Comparison of ENCODE assay signal across 8 cellular contexts in genomic region chr6:165439928-165440554, GRCh38.
DNase-seq lines count a peak whose midpoint lies in the region; ATAC-seq and TF ChIP-seq lines count a peak whose summit lies in the region.

No MANE protein-coding gene starts in this region.

- peaks cover 15% of the 10 kb centered on the region for H3K9me3 Mint-ChIP-seq in WTC11

- no peak overlapping the region for H3K9ac ChIP-seq in SK-N-SH

- no peaks in the 10 kb centered on the region for H3K79me2 ChIP-seq in SK-N-SH (ENCODE audit: insufficient read depth)

- H3K4me3 Mint-ChIP-seq in WTC11 = no peak overlapping the region

- no peaks in the 10 kb centered on the region for H3K27me3 Mint-ChIP-seq in WTC11 (ENCODE audit: low read depth)

- no peaks in the 10 kb centered on the region for H3K9me2 ChIP-seq in SK-N-SH

- H3K27ac ChIP-seq in SK-N-SH (ENCODE audit: low read depth in 2 of 2, low read length in 1 of 2) (no peak overlapping the region), coronary artery (no peak overlapping the region)

- ATAC-seq in SK-N-SH treated with all-trans-retinoic acid at 6 μM for 48 hours (no peak), WTC11 (peak; percentile 47), GM21576 (IDR thresholded peaks at IDR 0.05; ENCODE audit: unreplicated experiment) (no peak)

- DNase-seq in SK-N-SH = peak; percentile 27
- peak; percentile 64 for DNase-seq in LNCaP clone FGC (ENCODE audit: low read depth)
- DNase-seq in WTC11 (ENCODE audit: low spot score) = no peak
- peak; percentile 26 for DNase-seq in kidney epithelial cell (ENCODE audit: low read depth)
- no peak for DNase-seq in coronary artery (ENCODE audit: low spot score)
- DNase-seq in NCI-H524 treated with DMSO at 0.1 percent for 48 hours (lab: John Stamatoyannopoulos, UW) = no peak

- 28% methylated on average over 4 of the region's 4 CpGs for WGBS in SK-N-SH (ENCODE audit: low lambda C conversion rate)

- H3K9me3 ChIP-seq in SK-N-SH = no peaks in the 10 kb centered on the region; the same call in 1 of the 2 replicates

- POLR2A ChIA-PET in SK-N-SH (lab: Yijun Ruan, JAX) = no interaction called here
- POLR2A ChIA-PET in WTC11 (lab: Charles Lee) = no interaction called here

- no peaks in the 10 kb centered on the region for H3K4me1 ChIP-seq in SK-N-SH (ENCODE audit: control insufficient read depth in 1 of 2, insufficient read depth in 2 of 2, low read depth in 1 of 2, low read length in 1 of 2)

- H3K27ac Mint-ChIP-seq in WTC11 = no peak overlapping the region

- H3K36me3 Mint-ChIP-seq in WTC11 = peaks cover 18% of the 10 kb centered on the region

- no peaks in the 10 kb centered on the region for H3F3A ChIP-seq in SK-N-SH (replicated peaks; ENCODE audit: insufficient read depth)

- TF ChIP-seq RAD21 in SK-N-SH (IDR thresholded peaks at IDR 0.05; ENCODE audit: low read length) = peak; percentile 73

- H3K27me3 ChIP-seq in SK-N-SH (ENCODE audit: insufficient read depth) = no peaks in the 10 kb centered on the region
- no peaks in the 10 kb centered on the region for H3K27me3 ChIP-seq in kidney epithelial cell (ENCODE audit: control insufficient read depth, insufficient read depth, low read length)

- H2AFZ ChIP-seq in SK-N-SH (ENCODE audit: low read depth) = no peak overlapping the region

- no peaks in the 10 kb centered on the region for H3K36me3 ChIP-seq in SK-N-SH (replicated peaks in 1 of 2; ENCODE audit: control insufficient read depth in 1 of 2, insufficient read depth in 2 of 2, low read length in 1 of 2)
- H3K36me3 ChIP-seq in kidney epithelial cell (ENCODE audit: control insufficient read depth, insufficient read depth, low read length) = no peaks in the 10 kb centered on the region

- H4K20me1 ChIP-seq in SK-N-SH (ENCODE audit: insufficient read depth) = no peaks in the 10 kb centered on the region

- H3K4me3 ChIP-seq in SK-N-SH (ENCODE audit: low read depth in 2 of 2, low read length in 1 of 2) (no peak overlapping the region; a peak in 1 of 4 replicates), LNCaP clone FGC (ENCODE audit: low read depth, low read length) (no peak overlapping the region), kidney epithelial cell (ENCODE audit: low read depth, low read length) (no peak overlapping the region), coronary artery (no peak overlapping the region)

- TF ChIP-seq EP300 in SK-N-SH (IDR thresholded peaks at IDR 0.05; ENCODE audit: borderline replicate concordance in 1 of 2, low read depth in 1 of 2, low read length in 1 of 2) = no peak

- no peak overlapping the region for H3K4me2 ChIP-seq in SK-N-SH

- CTCF ChIA-PET in SK-N-SH (lab: Yijun Ruan, JAX) (interaction anchor here (0.7 to 5.9 kb wide), 47 partner anchors 9 to 673 kb away, joined by 3 to 130 read pairs (median 4); no protein-coding TSS in a partner anchor), WTC11 (lab: Charles Lee) (interaction anchor here (0.7 to 3.3 kb wide), 38 partner anchors 8 to 419 kb away, joined by 3 to 25 read pairs (median 5); no protein-coding TSS in a partner anchor)

- TF ChIP-seq CTCF in SK-N-SH (IDR thresholded peaks at IDR 0.05) = peak; percentile 70
- peak; percentile 61 for TF ChIP-seq CTCF in LNCaP clone FGC (IDR thresholded peaks at IDR 0.05; ENCODE audit: control insufficient read depth, extremely low read depth, insufficient read depth)
- TF ChIP-seq CTCF in WTC11 (IDR thresholded peaks at IDR 0.05) = no peak
- TF ChIP-seq CTCF in kidney epithelial cell (IDR thresholded peaks at IDR 0.05; ENCODE audit: insufficient read depth, low read length, poor library complexity, severe bottlenecking) = peak; percentile 53
- TF ChIP-seq CTCF in coronary artery (IDR thresholded peaks at IDR 0.05) = no peak

- H3K4me1 Mint-ChIP-seq in WTC11 = no peaks in the 10 kb centered on the region

TF ChIP-seq in SK-N-SH, 30 proteins besides CTCF, POLR2A, EP300 and RAD21:
- no peak for TF ChIP-seq RFX5 (IDR thresholded peaks at IDR 0.05; ENCODE audit: low read length)
- TF ChIP-seq SMC3 (IDR thresholded peaks at IDR 0.05; ENCODE audit: low read depth, low read length) = peak; percentile 38

TF ChIP-seq in SK-N-SH treated with all-trans-retinoic acid at 6 μM for 48 hours, 23 proteins besides CTCF, POLR2A, EP300 and RAD21:
- TF ChIP-seq SNAI2 (CRISPR knock-in tag; IDR thresholded peaks at IDR 0.05) = no peak
- TF ChIP-seq TOX (CRISPR knock-in tag; IDR thresholded peaks at IDR 0.05; ENCODE audit: borderline replicate concordance) = no peak
- TF ChIP-seq ISL1 (CRISPR knock-in tag; IDR thresholded peaks at IDR 0.05) = no peak
- TF ChIP-seq ZFP3 (CRISPR knock-in tag; IDR thresholded peaks at IDR 0.05) = no peak

TF ChIP-seq in WTC11, 78 proteins besides CTCF, POLR2A, EP300 and RAD21:
- TF ChIP-seq MAX (CRISPR knock-in tag; IDR thresholded peaks at IDR 0.05) (no peak), CREB1 (CRISPR knock-in tag; IDR thresholded peaks at IDR 0.05) (no peak), FOXP1 (CRISPR knock-in tag; IDR thresholded peaks at IDR 0.05; ENCODE audit: borderline replicate concordance) (no peak), USF2 (CRISPR knock-in tag; IDR thresholded peaks at IDR 0.05) (no peak), EMX1 (CRISPR knock-in tag; IDR thresholded peaks at IDR 0.05) (no peak)

Comparison
In these comparisons a context has a peak if more than half of its experiments do, and no peak if none do; other contexts are left out.
1. DNase-seq: peak in SK-N-SH (single experiment), LNCaP clone FGC (single experiment) and kidney epithelial cell (single experiment); none in WTC11 (single experiment), coronary artery (single experiment) and NCI-H524 treated with DMSO at 0.1 percent for 48 hours (single experiment).
2. CTCF ChIP-seq: peak in SK-N-SH (single experiment), LNCaP clone FGC (single experiment) and kidney epithelial cell (single experiment); none in WTC11 (single experiment) and coronary artery (single experiment).
3. Of the 6 proteins assayed by ChIP-seq in both WTC11 and SK-N-SH: peak only in WTC11: none; only in SK-N-SH: CTCF; in both: none; in neither: 5.